Comparison of ENCODE assay signal across 8 cellular contexts in genomic region chr10:62047960-62048383, GRCh38.
DNase-seq lines count a peak whose midpoint lies in the region; ATAC-seq and TF ChIP-seq lines count a peak whose summit lies in the region.

No MANE protein-coding gene starts in this region.

- peak overlapping the region; percentile 97 for H3K27ac Mint-ChIP-seq in HFFc6
- H3K27ac Mint-ChIP-seq in activated CD8-positive, alpha-beta T cell treated with anti-CD3 and anti-CD28 coated beads for 36 hours: peak overlapping the region; percentile 95
- H3K27ac Mint-ChIP-seq in glutamatergic neuron (ENCODE audit: unreplicated experiment): peak overlapping the region; percentile 22

- peaks cover 4% of the 10 kb centered on the region for H3K9me3 Mint-ChIP-seq in HFFc6
- peaks cover 6% of the 10 kb centered on the region for H3K9me3 Mint-ChIP-seq in activated CD8-positive, alpha-beta T cell treated with anti-CD3 and anti-CD28 coated beads for 36 hours
- no peaks in the 10 kb centered on the region for H3K9me3 Mint-ChIP-seq in glutamatergic neuron (ENCODE audit: unreplicated experiment)

- H3K4me1 ChIP-seq in Karpas-422 (ENCODE audit: low read length): peaks cover 86% of the 10 kb centered on the region

- H3K36me3 Mint-ChIP-seq in HFFc6 (ENCODE audit: low read depth) (peaks cover 39% of the 10 kb centered on the region), glutamatergic neuron (ENCODE audit: unreplicated experiment) (no peaks in the 10 kb centered on the region)
- peaks cover 66% of the 10 kb centered on the region for H3K36me3 Mint-ChIP-seq in activated CD8-positive, alpha-beta T cell treated with anti-CD3 and anti-CD28 coated beads for 36 hours (ENCODE audit: low read depth)

- no peak overlapping the region for H2AFZ ChIP-seq in Karpas-422 (ENCODE audit: low read length)

- no peak overlapping the region for H3K4me2 ChIP-seq in Karpas-422 (ENCODE audit: low read depth, low read length, poor library complexity, severe bottlenecking)

- intact Hi-C loops in activated CD8-positive, alpha-beta T cell treated with anti-CD3 and anti-CD28 coated beads for 36 hours (cut with micrococcal nuclease): loop anchor here (2.0 to 5.0 kb wide), 5 partner anchors 35 to 146 kb away; partner anchors contain the start of gene ARID5B

- POLR2A ChIA-PET in activated CD8-positive, alpha-beta T cell treated with anti-CD3 and anti-CD28 coated beads for 36 hours (lab: Charles Lee): interaction anchor here (0.7 to 4.7 kb wide), 17 partner anchors 9 to 148 kb away, joined by 3 to 79 read pairs (median 10); partner anchors contain the start of gene ARID5B

- no peak overlapping the region for H3K27ac ChIP-seq in Karpas-422 (ENCODE audit: low read length)

- H3K79me2 ChIP-seq in Karpas-422 (ENCODE audit: low read length): no peaks in the 10 kb centered on the region

- H3K9ac ChIP-seq in Karpas-422 (ENCODE audit: low read length): no peak overlapping the region

- no peaks in the 10 kb centered on the region for H3K9me3 ChIP-seq in Karpas-422 (ENCODE audit: low read length)

- H3K36me3 ChIP-seq in Karpas-422 (ENCODE audit: insufficient read depth, low read length): no peaks in the 10 kb centered on the region

- H3K27me3 Mint-ChIP-seq in HFFc6 (ENCODE audit: insufficient read depth) (peaks cover 6% of the 10 kb centered on the region), glutamatergic neuron (ENCODE audit: unreplicated experiment) (peaks cover 2% of the 10 kb centered on the region)
- no peaks in the 10 kb centered on the region for H3K27me3 Mint-ChIP-seq in activated CD8-positive, alpha-beta T cell treated with anti-CD3 and anti-CD28 coated beads for 36 hours

- no peaks in the 10 kb centered on the region for H3K9me2 ChIP-seq in Karpas-422 (replicated peaks; ENCODE audit: insufficient read depth, low read length)

- no peaks in the 10 kb centered on the region for H3K27me3 ChIP-seq in Karpas-422 (ENCODE audit: low read length)

- CTCF ChIA-PET in activated CD8-positive, alpha-beta T cell treated with anti-CD3 and anti-CD28 coated beads for 36 hours (lab: Charles Lee): interaction anchor here (0.7 to 3.7 kb wide), 11 partner anchors 10 to 197 kb away, joined by 3 to 24 read pairs (median 6); partner anchors contain the start of gene ARID5B

- DNase-seq in HFFc6 (no peak), glutamatergic neuron (no peak), NCI-H2227 (lab: John Stamatoyannopoulos, UW; ENCODE audit: unreplicated experiment) (no peak), anterior cingulate cortex (lab: John Stamatoyannopoulos, UW) (no peak), Karpas-422 (no peak)
- peak; percentile 82 for DNase-seq in activated CD8-positive, alpha-beta T cell treated with anti-CD3 and anti-CD28 coated beads for 36 hours
- DNase-seq in stimulated activated CD4-positive, alpha-beta T cell treated with anti-CD3 and anti-CD28 coated beads, Interleukin-2, amount 100 ng/mL, for 24 hours: peak; percentile 57 to 62
- no peak for DNase-seq in central memory CD4-positive, alpha-beta T cell

- H3K4me1 Mint-ChIP-seq in HFFc6 (ENCODE audit: low read depth) (peaks cover 83% of the 10 kb centered on the region), glutamatergic neuron (ENCODE audit: low read depth, unreplicated experiment) (peaks cover 44% of the 10 kb centered on the region)
- peaks cover 95% of the 10 kb centered on the region for H3K4me1 Mint-ChIP-seq in activated CD8-positive, alpha-beta T cell treated with anti-CD3 and anti-CD28 coated beads for 36 hours (ENCODE audit: low read depth)

- no peak for TF ChIP-seq CTCF in HFFc6 (IDR thresholded peaks at IDR 0.05)
- TF ChIP-seq CTCF in activated CD8-positive, alpha-beta T cell treated with anti-CD3 and anti-CD28 coated beads for 36 hours (IDR thresholded peaks at IDR 0.05): no peak
- TF ChIP-seq CTCF in glutamatergic neuron (IDR thresholded peaks at IDR 0.05; ENCODE audit: partially characterized antibody, unreplicated experiment): no peak

- no peak overlapping the region for H3K4me3 ChIP-seq in Karpas-422 (ENCODE audit: low read length)

- H3K4me3 Mint-ChIP-seq in HFFc6 (peak overlapping the region; percentile 94), glutamatergic neuron (ENCODE audit: unreplicated experiment) (peak overlapping the region; percentile 53)
- H3K4me3 Mint-ChIP-seq in activated CD8-positive, alpha-beta T cell treated with anti-CD3 and anti-CD28 coated beads for 36 hours: peak overlapping the region; percentile 84

- H4K20me1 ChIP-seq in Karpas-422 (ENCODE audit: insufficient read depth, low read depth, low read length): no peaks in the 10 kb centered on the region

- peak; percentile 38 for ATAC-seq in activated CD8-positive, alpha-beta T cell treated with anti-CD3 and anti-CD28 coated beads for 36 hours

Comparison
In these comparisons a context has a peak if more than half of its experiments do, and no peak if none do; other contexts are left out.
1. DNase-seq: peak in activated CD8-positive, alpha-beta T cell treated with anti-CD3 and anti-CD28 coated beads for 36 hours (single experiment) and stimulated activated CD4-positive, alpha-beta T cell treated with anti-CD3 and anti-CD28 coated beads, Interleukin-2, amount 100 ng/mL, for 24 hours (2 of 2); none in HFFc6 (single experiment), glutamatergic neuron (single experiment), central memory CD4-positive, alpha-beta T cell (single experiment), NCI-H2227 (single experiment), anterior cingulate cortex (0 of 58) and Karpas-422 (single experiment).
2. H3K27ac Mint-ChIP-seq: peak in every context shown above with its lines; median percentile 97 in HFFc6; 95 in activated CD8-positive, alpha-beta T cell treated with anti-CD3 and anti-CD28 coated beads for 36 hours; 22 in glutamatergic neuron.
3. Peak in every context shown above with its lines, with median percentiles within 50 percentile points of each other: H3K4me3 Mint-ChIP-seq.